8 cellular contexts compared by ENCODE assay signal in genomic region chr9:124940521-124940893, GRCh38.
DNase-seq lines count a peak whose midpoint lies in the region; ATAC-seq lines count a peak whose summit lies in the region.

No MANE protein-coding gene starts in this region.

- peaks cover 37% of the 10 kb centered on the region for H3K36me3 Mint-ChIP-seq in activated naive CD4-positive, alpha-beta T cell treated with anti-CD3 and anti-CD28 coated beads, Interleukin-2, amount 10 ng/mL, durations not matched to agents 7 days and 5 days

- ATAC-seq in HG02642 (IDR thresholded peaks at IDR 0.05; ENCODE audit: poor library complexity, unreplicated experiment): peak; percentile 45

- H3K4me1 Mint-ChIP-seq in activated naive CD4-positive, alpha-beta T cell treated with anti-CD3 and anti-CD28 coated beads, Interleukin-2, amount 10 ng/mL, durations not matched to agents 7 days and 5 days: peaks cover 31% of the 10 kb centered on the region

- CTCF ChIA-PET in activated naive CD4-positive, alpha-beta T cell treated with anti-CD3 and anti-CD28 coated beads, Interleukin-2, amount 10 ng/mL, durations not matched to agents 7 days and 5 days (lab: Charles Lee): interaction anchor here (0.8 to 1.2 kb wide), 2 partner anchors 10 to 87 kb away, joined by 3 to 4 read pairs; partner anchors contain the start of gene WDR38

- no peaks in the 10 kb centered on the region for H3K9me3 Mint-ChIP-seq in activated naive CD4-positive, alpha-beta T cell treated with anti-CD3 and anti-CD28 coated beads, Interleukin-2, amount 10 ng/mL, durations not matched to agents 7 days and 5 days

- H3K27me3 Mint-ChIP-seq in activated naive CD4-positive, alpha-beta T cell treated with anti-CD3 and anti-CD28 coated beads, Interleukin-2, amount 10 ng/mL, durations not matched to agents 7 days and 5 days: no peaks in the 10 kb centered on the region

- H3K27ac Mint-ChIP-seq in activated naive CD4-positive, alpha-beta T cell treated with anti-CD3 and anti-CD28 coated beads, Interleukin-2, amount 10 ng/mL, durations not matched to agents 7 days and 5 days: peak overlapping the region; percentile 99

- DNase-seq in activated naive CD4-positive, alpha-beta T cell treated with anti-CD3 and anti-CD28 coated beads, Interleukin-2, amount 10 ng/mL, durations not matched to agents 7 days and 5 days: no peak
- DNase-seq in activated naive CD4-positive, alpha-beta T cell (lab: John Stamatoyannopoulos, UW): no peak
- DNase-seq in NCI-H2029 (lab: John Stamatoyannopoulos, UW) (peak; percentile 36), cerebellar cortex (ENCODE audit: low spot score) (peak; percentile 50), midbrain (lab: John Stamatoyannopoulos, UW) (peak; percentile 63), KG1 (lab: John Stamatoyannopoulos, UW) (no peak)
- no peak for DNase-seq in effector CD4-positive, alpha-beta T cell

- H3K4me3 Mint-ChIP-seq in activated naive CD4-positive, alpha-beta T cell treated with anti-CD3 and anti-CD28 coated beads, Interleukin-2, amount 10 ng/mL, durations not matched to agents 7 days and 5 days: peak overlapping the region; percentile 98

Comparison
In these comparisons a context has a peak if more than half of its experiments do, and no peak if none do; other contexts are left out.
1. DNase-seq: peak in NCI-H2029 (single experiment), cerebellar cortex (single experiment) and midbrain (single experiment); none in activated naive CD4-positive, alpha-beta T cell treated with anti-CD3 and anti-CD28 coated beads, Interleukin-2, amount 10 ng/mL, durations not matched to agents 7 days and 5 days (single experiment), activated naive CD4-positive, alpha-beta T cell (0 of 4), KG1 (single experiment) and effector CD4-positive, alpha-beta T cell (single experiment).